1 cellular context compared by ENCODE assay signal in genomic region chr12:29735604-29736003, GRCh38.
TF ChIP-seq lines count a peak whose summit lies in the region.

No MANE protein-coding gene starts in this region.

TF ChIP-seq in IMR-90, 13 proteins besides CTCF, POLR2A, EP300 and RAD21:
- no peak for TF ChIP-seq USF2 (IDR thresholded peaks at IDR 0.05; ENCODE audit: low read depth, low read length)
- TF ChIP-seq CEBPB (IDR thresholded peaks at IDR 0.05; ENCODE audit: low read depth, low read length) = no peak
- no peak for TF ChIP-seq RCOR1 (IDR thresholded peaks at IDR 0.05; ENCODE audit: insufficient replicate concordance, low read length)
- no peak for TF ChIP-seq CHD1 (IDR thresholded peaks at IDR 0.05; ENCODE audit: low read depth, low read length)
- no peak for TF ChIP-seq MXI1 (IDR thresholded peaks at IDR 0.05; ENCODE audit: borderline replicate concordance, low read depth, low read length)
- no peak for TF ChIP-seq NFE2L2 (IDR thresholded peaks at IDR 0.05; ENCODE audit: low read depth, low read length)
- TF ChIP-seq SMC3 (IDR thresholded peaks at IDR 0.05; ENCODE audit: low read depth, low read length) = no peak
- TF ChIP-seq MAZ (IDR thresholded peaks at IDR 0.05; ENCODE audit: borderline replicate concordance, low read depth, low read length) = no peak
- no peak for TF ChIP-seq ELK1 (IDR thresholded peaks at IDR 0.05; ENCODE audit: borderline replicate concordance, low read depth, low read length)
- TF ChIP-seq FOS (IDR thresholded peaks at IDR 0.05; ENCODE audit: low read depth, low read length) = no peak
- TF ChIP-seq RFX5 (IDR thresholded peaks at IDR 0.05; ENCODE audit: low read depth, low read length) = no peak
- TF ChIP-seq BHLHE40 (IDR thresholded peaks at IDR 0.05; ENCODE audit: low read depth, low read length) = no peak
- no peak for TF ChIP-seq MAFK (IDR thresholded peaks at IDR 0.05; ENCODE audit: low read depth, low read length)
TF ChIP-seq in IMR-90: peak in this region for 0.
